In genomic region chr2:191048073-191048472, GRCh38 we compare ENCODE assay signal across 31 cellular contexts. TPM values are rescaled to one million over a fixed set of nuclear protein-coding genes. Genes with fewer than 3 reads are reported as not detected.
DNase-seq lines count a peak whose midpoint lies in the region; ATAC-seq and TF ChIP-seq lines count a peak whose summit lies in the region.
"Had no signal": no experiment of that assay in that cellular context is flagged by ENCODE, and none has a peak within 500 bp of the region (broad histone marks: within the 10 kb centered on the region; RNA-seq: fewer than 3 reads in every experiment).

No MANE protein-coding gene starts in this region.

- H3K36me3 Mint-ChIP-seq in natural killer cell, result peaks cover 8% of the 10 kb centered on the region
- peaks cover 23% of the 10 kb centered on the region for H3K36me3 Mint-ChIP-seq in natural killer cell treated with Interleukin-12 subunit alpha and Interleukin-12 subunit beta and Interleukin-15 and Interleukin-18, amount 100 ng/mL, for 72 hours
- H3K36me3 Mint-ChIP-seq: WTC11 had no signal

- H3K4me3 ChIP-seq in brain microvascular endothelial cell (ENCODE audit: low read depth, low read length), result no peak overlapping the region
- no peak overlapping the region for H3K4me3 ChIP-seq in upper lobe of right lung
- no peak overlapping the region for H3K4me3 ChIP-seq in HAP-1
- H3K4me3 ChIP-seq: ascending aorta, BLaER1, lower lobe of right lung, MG63, mucosa of descending colon, right lobe of liver, stomach, transverse colon had no signal

- peaks cover 12% of the 10 kb centered on the region for H3K4me1 ChIP-seq in upper lobe of right lung
- peaks cover 9% of the 10 kb centered on the region for H3K4me1 ChIP-seq in HAP-1

- H3K9me3 ChIP-seq in upper lobe of right lung (no peaks in the 10 kb centered on the region), HAP-1 (no peaks in the 10 kb centered on the region; the same call in 1 of the 2 replicates)
- H3K9me3 ChIP-seq: ascending aorta, lower lobe of right lung, mucosa of descending colon, right lobe of liver, stomach, transverse colon had no signal

- no peak for TF ChIP-seq CTCF in natural killer cell (IDR thresholded peaks at IDR 0.05)
- no peak for TF ChIP-seq CTCF in brain microvascular endothelial cell (IDR thresholded peaks at IDR 0.05; ENCODE audit: low read depth, low read length, missing control alignments)
- no peak for TF ChIP-seq CTCF in upper lobe of right lung (IDR thresholded peaks at IDR 0.05)

- ATAC-seq in natural killer cell (no peak), HG03457 (IDR thresholded peaks at IDR 0.05; ENCODE audit: unreplicated experiment) (no peak), upper lobe of right lung (no peak), GM21723 (IDR thresholded peaks at IDR 0.05; ENCODE audit: unreplicated experiment) (no peak)
- no peak for ATAC-seq in natural killer cell treated with Interleukin-12 subunit alpha and Interleukin-12 subunit beta and Interleukin-15 and Interleukin-18, amount 100 ng/mL, for 72 hours
- ATAC-seq: lower lobe of right lung, mucosa of descending colon, WTC11 had no signal

- H3K27ac Mint-ChIP-seq in natural killer cell, result peak overlapping the region in 1 of 2 donors; percentile 59
- H3K27ac Mint-ChIP-seq in natural killer cell treated with Interleukin-12 subunit alpha and Interleukin-12 subunit beta and Interleukin-15 and Interleukin-18, amount 100 ng/mL, for 72 hours, result no peak overlapping the region
- H3K27ac Mint-ChIP-seq: activated naive CD4-positive, alpha-beta T cell treated with anti-CD3 and anti-CD28 coated beads, Interleukin-2, amount 50 U/mL, for 24 hours; WTC11 had no signal

- H3K27ac ChIP-seq in brain microvascular endothelial cell (peak overlapping the region; percentile 96), upper lobe of right lung (no peak overlapping the region)
- H3K27ac ChIP-seq: ascending aorta, BLaER1, lower lobe of right lung, right lobe of liver, stomach, transverse colon had no signal

- in situ Hi-C loops in brain microvascular endothelial cell (cut with HindIII; ENCODE audit: low pct_ligation_motif_present, low sequenced_read_pairs) (no loop called here), HAP-1 (cut with MboI; ENCODE audit: low sequenced_read_pairs) (no loop called here)

- DNase-seq in natural killer cell (no peak), brain microvascular endothelial cell (peak; percentile 19), fibroblast of peridontal ligament (ENCODE audit: extremely low read depth) (peak; percentile 69), upper lobe of right lung (no peak), HAP-1 (ENCODE audit: low spot score in 2 of 2) (no peak)
- no peak for DNase-seq in natural killer cell treated with Interleukin-12 subunit alpha and Interleukin-12 subunit beta and Interleukin-15 and Interleukin-18, amount 100 ng/mL, for 72 hours (ENCODE audit: low spot score)
- DNase-seq: 8988T; activated CD8-positive, alpha-beta memory T cell treated with anti-CD3 and anti-CD28 coated beads, Interleukin-2, amount 50 U/mL, for 4 hours; COR-L47; DND-41; effector CD4-positive, alpha-beta T cell; kidney glomerular epithelial cell; lower lobe of right lung; MG63; mucosa of descending colon; NCI-H2029 treated with DMSO at 0.1 percent for 48 hours; NCI-H345; NCI-H82; posterior cingulate gyrus; right lobe of liver; Right ventricle myocardium superior; stomach; T1000; transverse colon had no signal

- H3K4me3 Mint-ChIP-seq in natural killer cell, result peak overlapping the region; percentile 10
- no peak overlapping the region for H3K4me3 Mint-ChIP-seq in natural killer cell treated with Interleukin-12 subunit alpha and Interleukin-12 subunit beta and Interleukin-15 and Interleukin-18, amount 100 ng/mL, for 72 hours
- H3K4me3 Mint-ChIP-seq: activated naive CD4-positive, alpha-beta T cell treated with anti-CD3 and anti-CD28 coated beads, Interleukin-2, amount 50 U/mL, for 24 hours; neural crest cell; WTC11 had no signal

- H3K27me3 ChIP-seq in brain microvascular endothelial cell (replicated peaks), result no peaks in the 10 kb centered on the region
- no peaks in the 10 kb centered on the region for H3K27me3 ChIP-seq in upper lobe of right lung
- peaks cover 29% of the 10 kb centered on the region for H3K27me3 ChIP-seq in HAP-1 (ENCODE audit: low read depth)
- H3K27me3 ChIP-seq: ascending aorta, BLaER1, MG63, right lobe of liver, transverse colon had no signal

- no peaks in the 10 kb centered on the region for H3K9me3 Mint-ChIP-seq in natural killer cell
- no peaks in the 10 kb centered on the region for H3K9me3 Mint-ChIP-seq in natural killer cell treated with Interleukin-12 subunit alpha and Interleukin-12 subunit beta and Interleukin-15 and Interleukin-18, amount 100 ng/mL, for 72 hours
- H3K9me3 Mint-ChIP-seq: activated naive CD4-positive, alpha-beta T cell treated with anti-CD3 and anti-CD28 coated beads, Interleukin-2, amount 50 U/mL, for 24 hours had no signal

- H3K4me1 Mint-ChIP-seq in natural killer cell, result peaks cover 31 to 36% of the 10 kb centered on the region in 2 donors
- peaks cover 10 to 33% of the 10 kb centered on the region in 2 donors for H3K4me1 Mint-ChIP-seq in natural killer cell treated with Interleukin-12 subunit alpha and Interleukin-12 subunit beta and Interleukin-15 and Interleukin-18, amount 100 ng/mL, for 72 hours (ENCODE audit: low read depth in 2 of 2)

- intact Hi-C loops in natural killer cell (cut with micrococcal nuclease), result no loop called here
- intact Hi-C loops in upper lobe of right lung (cut with DNase I), result no loop called here

- no peaks in the 10 kb centered on the region for H3K27me3 Mint-ChIP-seq in natural killer cell (ENCODE audit: low read depth in 2 of 2)
- H3K27me3 Mint-ChIP-seq in natural killer cell treated with Interleukin-12 subunit alpha and Interleukin-12 subunit beta and Interleukin-15 and Interleukin-18, amount 100 ng/mL, for 72 hours, result no peaks in the 10 kb centered on the region
- H3K27me3 Mint-ChIP-seq: activated naive CD4-positive, alpha-beta T cell treated with anti-CD3 and anti-CD28 coated beads, Interleukin-2, amount 50 U/mL, for 24 hours had no signal

- H3K36me3 ChIP-seq in brain microvascular endothelial cell (replicated peaks) (no peaks in the 10 kb centered on the region), upper lobe of right lung (no peaks in the 10 kb centered on the region), HAP-1 (replicated peaks) (no peaks in the 10 kb centered on the region)
- H3K36me3 ChIP-seq: ascending aorta, BLaER1, lower lobe of right lung, MG63, right lobe of liver, stomach, transverse colon had no signal

RNA-seq across cellular contexts. Expression of gene STAT1, which starts 34.1 kb away (rescaled TPM):
- 10 to 100 TPM; 49.1 to 91.6 (median 86.2) TPM for total RNA-seq in natural killer cell
- 100 to 1,000 TPM; 145 to 252 TPM for total RNA-seq in natural killer cell treated with Interleukin-12 subunit alpha and Interleukin-12 subunit beta and Interleukin-15 and Interleukin-18, amount 100 ng/mL, for 72 hours
- 98.6 TPM for total RNA-seq in upper lobe of right lung

Comparison
In these comparisons a context has a peak if more than half of its experiments do, and no peak if none do; other contexts are left out.
1. DNase-seq: peak in brain microvascular endothelial cell (single experiment) and fibroblast of peridontal ligament (single experiment); none in natural killer cell (single experiment), natural killer cell treated with Interleukin-12 subunit alpha and Interleukin-12 subunit beta and Interleukin-15 and Interleukin-18, amount 100 ng/mL, for 72 hours (single experiment), upper lobe of right lung (single experiment) and HAP-1 (0 of 2).